Comparison of ENCODE assay signal across 18 cellular contexts in the genomic region with DNA sequence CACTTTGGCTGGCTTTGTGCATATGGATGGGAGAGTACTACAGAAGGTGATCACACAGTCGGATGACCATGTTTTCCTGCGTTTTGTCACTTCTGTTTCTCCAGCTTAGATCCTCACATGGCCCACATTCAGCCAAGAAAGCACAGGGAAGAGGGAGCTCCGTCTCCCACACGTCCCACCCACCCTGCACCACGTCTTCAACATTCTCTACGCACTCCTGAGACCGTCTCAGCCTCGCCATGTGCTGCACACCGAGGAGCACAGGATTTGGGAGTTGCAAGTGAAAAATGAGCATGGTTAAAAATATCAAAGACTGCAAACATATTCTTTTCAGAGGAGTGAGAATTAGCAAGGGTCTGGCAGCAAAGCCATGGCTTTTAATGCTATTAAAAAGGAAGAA.
DNase-seq lines count a peak whose midpoint lies in the region; ATAC-seq and TF ChIP-seq lines count a peak whose summit lies in the region.
"Had no signal": no experiment of that assay in that cellular context is flagged by ENCODE, and none has a peak within 500 bp of the region (broad histone marks: within the 10 kb centered on the region; RNA-seq: fewer than 3 reads in every experiment).

No MANE protein-coding gene starts in this region.

- H3K4me3 ChIP-seq in neuronal stem cell (ENCODE audit: low read length in 2 of 2) (no peak overlapping the region), GM23338 (no peak overlapping the region)
- H3K4me3 ChIP-seq: BLaER1, GM12878 had no signal

- H3K4me2 ChIP-seq in neuronal stem cell (ENCODE audit: insufficient read depth, low read length, poor library complexity, severe bottlenecking) = no peak overlapping the region
- no peak overlapping the region for H3K4me2 ChIP-seq in GM23338
- H3K4me2 ChIP-seq: BLaER1 had no signal

- H2BK15ac ChIP-seq in neuronal stem cell (ENCODE audit: low read length) = no peak overlapping the region

- H2AK5ac ChIP-seq in neuronal stem cell (ENCODE audit: low read depth, low read length) = no peak overlapping the region

- H3K79me2 ChIP-seq in GM23338 (replicated peaks; ENCODE audit: insufficient read depth) = no peaks in the 10 kb centered on the region

- no peak overlapping the region for H3K14ac ChIP-seq in neuronal stem cell (ENCODE audit: low read length)

- WGBS in neuronal stem cell (ENCODE audit: extremely low coverage in 2 of 2, insufficient read length in 2 of 2, insufficient replicate concordance in 1 of 2), 2 donors = no CpG with 5 or more reads among the region's 9 CpGs

- H3K27ac ChIP-seq in caudate nucleus (ENCODE audit: low read depth, low read length) (no peak overlapping the region), neuronal stem cell (replicated peaks; ENCODE audit: low read length) (no peak overlapping the region), GM23338 (ENCODE audit: low read depth) (no peak overlapping the region)
- H3K27ac ChIP-seq: BLaER1, C4-2B had no signal

- H2BK5ac ChIP-seq in neuronal stem cell (ENCODE audit: low read length) = no peak overlapping the region

- H3K9ac ChIP-seq in neuronal stem cell (ENCODE audit: low read depth, low read length, poor library complexity) = no peak overlapping the region
- H3K9ac ChIP-seq: BLaER1 had no signal

- peak overlapping the region; percentile 5 for H2BK12ac ChIP-seq in neuronal stem cell (ENCODE audit: low read length)

- TF ChIP-seq CTCF in GM23338 (conservative IDR thresholded peaks at IDR 0.05; ENCODE audit: low read depth in 2 of 2) = no peak

- H3K9me3 Mint-ChIP-seq in GM23338 = peaks cover 3% of the 10 kb centered on the region; the same call in 2 of the 3 replicates

- no peaks in the 10 kb centered on the region for H3K27me3 Mint-ChIP-seq in GM23338 (ENCODE audit: insufficient read depth, low read depth, poor library complexity)
- H3K27me3 Mint-ChIP-seq: CD4-positive, CD25-positive, alpha-beta regulatory T cell had no signal

- H3F3A ChIP-seq in GM23338 (replicated peaks; ENCODE audit: low read depth) = no peaks in the 10 kb centered on the region

- H4K20me1 ChIP-seq in GM23338 (replicated peaks; ENCODE audit: insufficient read depth) = no peaks in the 10 kb centered on the region
- H4K20me1 ChIP-seq: BLaER1 had no signal

- H3K9me2 ChIP-seq in GM23338 (ENCODE audit: insufficient read depth) = no peaks in the 10 kb centered on the region

- H3K23ac ChIP-seq in neuronal stem cell (ENCODE audit: low read depth, low read length, poor library complexity) = no peak overlapping the region

- H3K36me3 Mint-ChIP-seq in GM23338 (ENCODE audit: low read depth) = peaks cover 7% of the 10 kb centered on the region
- H3K36me3 Mint-ChIP-seq: CD8-positive, alpha-beta memory T cell had no signal

- H2AFZ ChIP-seq in neuronal stem cell (ENCODE audit: low read length) (no peak overlapping the region), GM23338 (no peak overlapping the region)

- H3K18ac ChIP-seq in neuronal stem cell (ENCODE audit: low read length) = no peak overlapping the region

- no peak for ATAC-seq in HG02623 (IDR thresholded peaks at IDR 0.05; ENCODE audit: unreplicated experiment)
- ATAC-seq in GM23338 = no peak
- ATAC-seq: GM12878 had no signal

- H3K36me3 ChIP-seq in neuronal stem cell (replicated peaks in 1 of 2; ENCODE audit: control insufficient read depth in 2 of 2, insufficient read depth in 2 of 2, low read length in 2 of 2) (no peaks in the 10 kb centered on the region), GM23338 (ENCODE audit: insufficient read depth) (no peaks in the 10 kb centered on the region; the same call in 1 of the 2 replicates)

- H3K4ac ChIP-seq in neuronal stem cell (ENCODE audit: low read length) = no peak overlapping the region

- no peak overlapping the region for H4K91ac ChIP-seq in neuronal stem cell (ENCODE audit: low read depth, low read length, poor library complexity)

- H4K8ac ChIP-seq in neuronal stem cell (ENCODE audit: low read depth, low read length) = no peak overlapping the region

- H3K9me3 ChIP-seq in neuronal stem cell (replicated peaks in 1 of 2; ENCODE audit: control insufficient read depth in 2 of 2, insufficient read depth in 1 of 2, low read depth in 1 of 2, low read length in 2 of 2) = no peaks in the 10 kb centered on the region
- H3K9me3 ChIP-seq: BLaER1 had no signal

- no peaks in the 10 kb centered on the region for H3K4me1 Mint-ChIP-seq in GM23338
- H3K4me1 Mint-ChIP-seq: B cell; CD4-positive, CD25-positive, alpha-beta regulatory T cell; CD8-positive, alpha-beta memory T cell had no signal

- DNase-seq in caudate nucleus (lab: John Stamatoyannopoulos, UW) (peak in 32 of 61 donors; percentile 17 to 77 (median 38)), neuronal stem cell (ENCODE audit: low spot score) (no peak), putamen (ENCODE audit: low spot score) (peak; percentile 58), GM23338 (ENCODE audit: low spot score) (no peak), HPDE6-E6E7 (ENCODE audit: extremely low spot score) (no peak)
- DNase-seq: CD4-positive, CD25-positive, alpha-beta regulatory T cell; CD8-positive, alpha-beta memory T cell; DMS 273 treated with DMSO at 0.1 percent for 48 hours; DMS79; EL; GDM1; GOT3; HCEC 1CT had no signal

- H3K4me1 ChIP-seq in neuronal stem cell (ENCODE audit: control insufficient read depth in 2 of 2, insufficient read depth in 1 of 2, low read depth in 1 of 2, low read length in 2 of 2) (peaks cover 0 to 2% of the 10 kb centered on the region in 2 donors), GM23338 (ENCODE audit: insufficient read depth) (no peaks in the 10 kb centered on the region)
- H3K4me1 ChIP-seq: BLaER1 had no signal

- H3K27ac Mint-ChIP-seq in GM23338 = no peak overlapping the region
- H3K27ac Mint-ChIP-seq: B cell; CD4-positive, CD25-positive, alpha-beta regulatory T cell; CD8-positive, alpha-beta memory T cell had no signal

- no peak overlapping the region for H3K4me3 Mint-ChIP-seq in GM23338
- H3K4me3 Mint-ChIP-seq: B cell; CD4-positive, CD25-positive, alpha-beta regulatory T cell; CD8-positive, alpha-beta memory T cell had no signal

- H3K79me1 ChIP-seq in neuronal stem cell (ENCODE audit: low read depth, low read length) = no peaks in the 10 kb centered on the region

- peak overlapping the region; percentile 61 for H2BK120ac ChIP-seq in neuronal stem cell (ENCODE audit: low read depth, low read length)

- H3K27me3 ChIP-seq in neuronal stem cell (ENCODE audit: control insufficient read depth in 3 of 3, insufficient read depth in 3 of 3, low read depth in 1 of 3, low read length in 3 of 3) (no peaks in the 10 kb centered on the region), GM23338 (ENCODE audit: insufficient read depth) (no peaks in the 10 kb centered on the region)
- H3K27me3 ChIP-seq: BLaER1 had no signal

TF ChIP-seq in GM23338, 12 proteins besides CTCF, POLR2A, EP300 and RAD21 (continues in another document):
- TF ChIP-seq EZH2phosphoT487 (IDR thresholded peaks at IDR 0.05; ENCODE audit: unreplicated experiment) = no peak
- no peak for TF ChIP-seq STAT1 (IDR thresholded peaks at IDR 0.05; ENCODE audit: unreplicated experiment)
- TF ChIP-seq, protein P1, sequence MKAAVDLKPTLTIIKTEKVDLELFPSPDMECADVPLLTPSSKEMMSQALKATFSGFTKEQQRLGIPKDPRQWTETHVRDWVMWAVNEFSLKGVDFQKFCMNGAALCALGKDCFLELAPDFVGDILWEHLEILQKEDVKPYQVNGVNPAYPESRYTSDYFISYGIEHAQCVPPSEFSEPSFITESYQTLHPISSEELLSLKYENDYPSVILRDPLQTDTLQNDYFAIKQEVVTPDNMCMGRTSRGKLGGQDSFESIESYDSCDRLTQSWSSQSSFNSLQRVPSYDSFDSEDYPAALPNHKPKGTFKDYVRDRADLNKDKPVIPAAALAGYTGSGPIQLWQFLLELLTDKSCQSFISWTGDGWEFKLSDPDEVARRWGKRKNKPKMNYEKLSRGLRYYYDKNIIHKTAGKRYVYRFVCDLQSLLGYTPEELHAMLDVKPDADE (IDR thresholded peaks at IDR 0.05) = no peak

Comparison
In these comparisons a context has a peak if more than half of its experiments do, and no peak if none do; other contexts are left out.
1. DNase-seq: peak in caudate nucleus (32 of 61) and putamen (single experiment); none in neuronal stem cell (single experiment), GM23338 (single experiment) and HPDE6-E6E7 (single experiment).